In the genomic region with DNA sequence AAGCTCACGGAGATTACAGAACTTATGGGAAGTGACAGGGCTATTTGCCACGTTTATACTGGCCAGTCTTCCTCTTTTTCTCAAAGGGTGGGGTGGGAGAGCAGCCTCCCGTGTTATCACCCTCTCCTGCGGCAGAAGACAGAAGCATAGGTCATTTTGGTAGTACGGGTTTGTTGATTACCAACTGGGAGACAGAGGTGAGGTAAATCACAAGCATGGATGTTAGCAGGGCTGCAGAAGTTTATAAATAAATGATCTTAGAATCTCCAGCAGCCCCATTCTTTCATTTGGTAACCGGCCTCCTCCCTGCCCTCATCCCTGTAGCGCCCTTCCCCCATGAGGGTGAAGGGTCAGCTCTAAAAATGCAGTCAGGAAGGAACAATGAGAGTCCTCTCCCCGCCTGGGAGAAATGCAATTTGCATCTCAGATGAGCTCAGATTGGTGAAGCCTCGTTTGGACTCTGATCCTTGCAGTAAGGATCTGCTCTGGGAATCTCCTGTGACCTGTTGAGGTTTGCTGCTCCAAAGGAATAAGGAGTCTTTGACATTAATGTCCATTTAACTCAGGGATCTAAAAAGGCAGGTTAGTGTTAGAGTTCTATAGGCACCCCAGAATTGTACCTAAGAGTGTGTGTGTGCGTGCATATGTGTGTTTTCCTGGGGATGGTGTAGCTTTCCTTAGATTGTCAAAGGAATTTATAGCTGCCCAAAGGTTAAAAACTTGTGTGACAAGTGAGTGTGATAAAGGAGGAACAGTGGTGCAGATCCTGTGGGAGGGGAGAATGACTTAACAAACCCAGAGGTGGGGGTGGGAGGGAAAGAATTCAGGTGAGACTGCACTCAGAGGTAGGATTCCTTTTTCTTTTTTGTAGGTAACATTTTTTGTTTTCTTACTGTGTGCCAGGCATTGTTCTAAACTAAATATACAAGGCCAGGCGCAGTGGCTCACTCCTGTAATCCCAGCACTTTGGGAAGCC, we compare ENCODE assay signal across 11 cellular contexts. TPM values are rescaled to one million over a fixed set of nuclear protein-coding genes. Genes with fewer than 3 reads are reported as not detected.
DNase-seq lines count a peak whose midpoint lies in the region; ATAC-seq and TF ChIP-seq lines count a peak whose summit lies in the region.
"Had no signal": no experiment of that assay in that cellular context is flagged by ENCODE, and none has a peak within 500 bp of the region (broad histone marks: within the 10 kb centered on the region; RNA-seq: fewer than 3 reads in every experiment).

No MANE protein-coding gene starts in this region.

- H3K36me3 Mint-ChIP-seq in glutamatergic neuron (ENCODE audit: unreplicated experiment), result no peaks in the 10 kb centered on the region
- H3K36me3 Mint-ChIP-seq: natural killer cell had no signal

- no TSS peak for BruUV-seq in Panc1 (replicated peaks; lab: Mats Ljungman, UMichigan)

- H3K27ac Mint-ChIP-seq in glutamatergic neuron (ENCODE audit: unreplicated experiment), result peak overlapping the region; percentile 81
- H3K27ac Mint-ChIP-seq: natural killer cell had no signal

- H3K4me2 ChIP-seq in osteoblast (ENCODE audit: insufficient read depth, low read length), result peak overlapping the region; percentile 89

- DNase-seq in DMS79 treated with DMSO at 0.1 percent for 48 hours (lab: John Stamatoyannopoulos, UW), result peak; percentile 45
- DNase-seq in Panc1 (ENCODE audit: low read depth, low spot score), result no peak
- DNase-seq in glutamatergic neuron, result peak; percentile 29
- DNase-seq in osteoblast (ENCODE audit: insufficient read length, low spot score, missing footprints), result peak; percentile 17
- no peak for DNase-seq in activated gamma-delta T cell treated with Interleukin-2 at 50 U/mL for 16 hours
- DNase-seq in DMS153 treated with DMSO at 0.1 percent for 48 hours (lab: John Stamatoyannopoulos, UW; ENCODE audit: unreplicated experiment), result no peak
- DNase-seq in BE2C, result no peak
- DNase-seq: anterior cingulate cortex, COR-L47, natural killer cell had no signal

- H3K27me3 Mint-ChIP-seq in glutamatergic neuron (ENCODE audit: unreplicated experiment), result peaks cover 2% of the 10 kb centered on the region

- POLR2A ChIA-PET in Panc1 (lab: Charles Lee), result no interaction called here

- H2AFZ ChIP-seq in osteoblast (ENCODE audit: low read length), result peak overlapping the region; percentile 99

- peaks cover 2% of the 10 kb centered on the region for H3K9me3 Mint-ChIP-seq in glutamatergic neuron (ENCODE audit: unreplicated experiment)
- H3K9me3 Mint-ChIP-seq: natural killer cell had no signal

- H3K27ac ChIP-seq in Panc1 (ENCODE audit: low read length) (peak overlapping the region; percentile 82), osteoblast (ENCODE audit: low read depth, low read length) (peak overlapping the region; percentile 39)

- no peaks in the 10 kb centered on the region for H3K9me3 ChIP-seq in Panc1 (ENCODE audit: control insufficient read depth, insufficient read depth, low read depth, low read length)
- H3K9me3 ChIP-seq in osteoblast (ENCODE audit: low read depth, low read length), result no peaks in the 10 kb centered on the region
- H3K9me3 ChIP-seq in BE2C, result no peaks in the 10 kb centered on the region

- ATAC-seq in Panc1, result peak; percentile 34
- ATAC-seq in HG02610 (IDR thresholded peaks at IDR 0.05; ENCODE audit: unreplicated experiment), result no peak
- ATAC-seq: natural killer cell had no signal

- peak overlapping the region; percentile 69 for H3K4me3 Mint-ChIP-seq in glutamatergic neuron (ENCODE audit: unreplicated experiment)
- H3K4me3 Mint-ChIP-seq: natural killer cell had no signal

- peaks cover 29% of the 10 kb centered on the region for H3K4me1 Mint-ChIP-seq in glutamatergic neuron (ENCODE audit: low read depth, unreplicated experiment)
- H3K4me1 Mint-ChIP-seq: natural killer cell had no signal

- H3K27me3 ChIP-seq in Panc1 (ENCODE audit: control insufficient read depth, insufficient read depth, low read length) (no peaks in the 10 kb centered on the region), osteoblast (ENCODE audit: insufficient read depth, low read length) (no peaks in the 10 kb centered on the region), BE2C (no peaks in the 10 kb centered on the region)

- CTCF ChIA-PET in Panc1 (lab: Charles Lee), result interaction anchor here (1.2 kb wide), 1 partner anchor 119 kb away, joined by 3 read pairs; no protein-coding TSS in a partner anchor

- H3K36me3 ChIP-seq in Panc1 (ENCODE audit: control insufficient read depth, insufficient read depth, low read length) (no peaks in the 10 kb centered on the region), osteoblast (ENCODE audit: insufficient read depth, low read length) (no peaks in the 10 kb centered on the region), BE2C (no peaks in the 10 kb centered on the region)

- TF ChIP-seq CTCF in Panc1 (IDR thresholded peaks at IDR 0.05), result no peak
- no peak for TF ChIP-seq CTCF in glutamatergic neuron (IDR thresholded peaks at IDR 0.05; ENCODE audit: partially characterized antibody, unreplicated experiment)
- TF ChIP-seq CTCF in osteoblast (IDR thresholded peaks at IDR 0.05; ENCODE audit: extremely low read depth, low read depth, low read length), result no peak
- TF ChIP-seq CTCF in BE2C (IDR thresholded peaks at IDR 0.05; ENCODE audit: low read depth, low read length), result no peak

- in situ Hi-C loops in Panc1 (cut with HindIII; ENCODE audit: low pct_unique_long_range_greater_than_20kb, low sequenced_read_pairs), result no loop called here

- H3K4me3 ChIP-seq in Panc1 (ENCODE audit: low read depth in 2 of 2, low read length in 2 of 2) (peak overlapping the region; percentile 32 to 58), osteoblast (ENCODE audit: insufficient read depth, low read length) (peak overlapping the region; percentile 63), BE2C (ENCODE audit: low read depth, low read length) (no peak overlapping the region)

- no peaks in the 10 kb centered on the region for H3K79me2 ChIP-seq in osteoblast (ENCODE audit: insufficient read depth, low read length)

- intact Hi-C loops in Panc1 (cut with micrococcal nuclease; ENCODE audit: unreplicated experiment), result no loop called here

- H4K20me1 ChIP-seq in osteoblast (ENCODE audit: insufficient read depth, low read length), result no peaks in the 10 kb centered on the region

- H3K4me1 ChIP-seq in Panc1 (ENCODE audit: control insufficient read depth, insufficient read depth, low read length) (peaks cover 26% of the 10 kb centered on the region), osteoblast (ENCODE audit: insufficient read depth, low read length) (peaks cover 12% of the 10 kb centered on the region), BE2C (no peaks in the 10 kb centered on the region)

RNA-seq across cellular contexts. Expression of a gene that starts 45.0 kb away (rescaled TPM):
- total RNA-seq in Panc1 (2021; ENCODE audit: unreplicated experiment), result 68.8 TPM
- polyA plus RNA-seq in Panc1 (2012; ENCODE audit: insufficient read length), result 40.7 TPM
- 149 TPM for total RNA-seq in glutamatergic neuron (ENCODE audit: unreplicated experiment)
- total RNA-seq in osteoblast, result 11.2 and 16.5 TPM in 2 replicates
- 149 TPM for polyA plus RNA-seq in BE2C (2012; ENCODE audit: insufficient read depth, insufficient read length, low read depth)

Comparison
In these comparisons a context has a peak if more than half of its experiments do, and no peak if none do; other contexts are left out.
1. DNase-seq: peak in DMS79 treated with DMSO at 0.1 percent for 48 hours (single experiment), glutamatergic neuron (single experiment) and osteoblast (single experiment); none in Panc1 (single experiment), activated gamma-delta T cell treated with Interleukin-2 at 50 U/mL for 16 hours (single experiment), DMS153 treated with DMSO at 0.1 percent for 48 hours (single experiment) and BE2C (single experiment).